ENCODE assay signal across 30 cellular contexts in the genomic region with DNA sequence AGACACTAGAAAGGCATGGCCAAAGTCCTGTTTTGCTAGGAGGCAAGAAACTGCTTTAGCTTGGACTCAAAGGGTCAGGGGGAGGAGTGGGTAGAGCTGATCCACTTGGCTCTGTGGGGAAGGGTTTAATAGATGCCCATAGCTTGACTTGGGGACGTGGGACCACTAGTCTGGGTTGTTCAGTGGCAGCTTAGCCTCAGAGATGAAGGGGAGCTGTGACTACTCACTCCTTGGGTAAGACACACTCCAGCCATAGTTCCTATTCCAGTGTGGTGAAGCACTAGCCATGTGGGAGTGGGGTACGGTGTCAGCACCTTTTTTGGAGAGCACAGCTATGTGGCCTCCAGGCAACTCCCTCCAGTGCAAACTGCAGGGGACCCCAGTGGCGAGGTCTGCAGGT.
"Had no signal": no experiment of that assay in that cellular context is flagged by ENCODE, and none has a peak within 500 bp of the region (broad histone marks: within the 10 kb centered on the region; RNA-seq: fewer than 3 reads in every experiment).

No MANE protein-coding gene starts in this region.

- H3K4me3 Mint-ChIP-seq: naive thymus-derived CD8-positive, alpha-beta T cell; natural killer cell treated with Interleukin-12 subunit alpha and Interleukin-12 subunit beta and Interleukin-15 and Interleukin-18, amount 100 ng/mL, for 72 hours; nephron progenitor cell; neural crest cell; stimulated activated effector memory CD8-positive, alpha-beta T cell treated with anti-CD3 and anti-CD28 coated beads, Interleukin-12 subunit alpha, Interleukin-12 subunit beta, amount 100 ng/mL, for 72 hours; stimulated activated naive CD8-positive, alpha-beta T cell treated with anti-CD3 and anti-CD28 coated beads, Interleukin-15, amount 100 ng/mL, for 72 hours; type B pancreatic cell had no signal

- H3K79me2 ChIP-seq: parathyroid adenoma had no signal

- DNase-seq: naive thymus-derived CD8-positive, alpha-beta T cell; nephron progenitor cell; nucleus accumbens; ovary; psoas muscle; right cardiac atrium; right lobe of liver; sigmoid colon; small intestine; stimulated activated CD4-positive, alpha-beta T cell treated with anti-CD3 and anti-CD28 coated beads, Interleukin-15, amount 100 ng/mL, for 24 hours; stimulated activated CD4-positive, alpha-beta T cell treated with anti-CD3 and anti-CD28 coated beads, Interleukin-2, amount 100 ng/mL, for 24 hours; stimulated activated CD4-positive, alpha-beta T cell treated with anti-CD3 and anti-CD28 coated beads, Interleukin-2, amount 100 ng/mL, for 48 hours; stimulated activated CD4-positive, alpha-beta T cell treated with anti-CD3 and anti-CD28 coated beads, Interleukin-4, amount 100 ng/mL, for 24 hours; stimulated activated naive CD4-positive, alpha-beta T cell; stimulated activated naive CD8-positive, alpha-beta T cell treated with anti-CD3 and anti-CD28 coated beads, Interleukin-15, amount 100 ng/mL, for 72 hours; stimulated activated naive CD8-positive, alpha-beta T cell treated with anti-CD3 and anti-CD28 coated beads, Interleukin-15, Interleukin-2, amounts not matched to agents 100 U/mL and 50 U/mL, for 24 hours; substantia nigra; testis; tibial artery; transverse colon; upper lobe of right lung; uterus had no signal

- H3K27me3 ChIP-seq: neutrophil, ovary, right lobe of liver, sigmoid colon, suprapubic skin, testis, tibial artery, transverse colon, upper lobe of right lung, uterus had no signal

- H3K36me3 Mint-ChIP-seq: stimulated activated effector memory CD8-positive, alpha-beta T cell treated with anti-CD3 and anti-CD28 coated beads, Interleukin-12 subunit alpha, Interleukin-12 subunit beta, amount 100 ng/mL, for 72 hours; type B pancreatic cell had no signal

- H3K27ac ChIP-seq: neutrophil, ovary, parathyroid adenoma, psoas muscle, right lobe of liver, sigmoid colon, suprapubic skin, testis, tibial artery, transverse colon, upper lobe of right lung, uterus had no signal

- H3K27me3 Mint-ChIP-seq: progenitor cell of endocrine pancreas, type B pancreatic cell had no signal

- H3K36me3 ChIP-seq: neutrophil, ovary, right lobe of liver, sigmoid colon, suprapubic skin, tibial artery, transverse colon, upper lobe of right lung, uterus had no signal

- H3K27ac Mint-ChIP-seq: natural killer cell treated with Interleukin-12 subunit alpha and Interleukin-12 subunit beta and Interleukin-15 and Interleukin-18, amount 100 ng/mL, for 72 hours; nephron progenitor cell; progenitor cell of endocrine pancreas; stimulated activated effector memory CD8-positive, alpha-beta T cell treated with anti-CD3 and anti-CD28 coated beads, Interleukin-12 subunit alpha, Interleukin-12 subunit beta, amount 100 ng/mL, for 72 hours; stimulated activated naive CD8-positive, alpha-beta T cell treated with anti-CD3 and anti-CD28 coated beads, Interleukin-15, amount 100 ng/mL, for 72 hours; type B pancreatic cell had no signal

- H3K4me1 Mint-ChIP-seq: nephron progenitor cell; neural crest cell; stimulated activated effector memory CD8-positive, alpha-beta T cell treated with anti-CD3 and anti-CD28 coated beads, Interleukin-12 subunit alpha, Interleukin-12 subunit beta, amount 100 ng/mL, for 72 hours; stimulated activated naive CD8-positive, alpha-beta T cell treated with anti-CD3 and anti-CD28 coated beads, Interleukin-15, amount 100 ng/mL, for 72 hours had no signal

- H2AFZ ChIP-seq: parathyroid adenoma had no signal

- H3K4me3 ChIP-seq: ovary, psoas muscle, right lobe of liver, sigmoid colon, suprapubic skin, testis, tibial artery, transverse colon, upper lobe of right lung, uterus had no signal

- ATAC-seq: naive thymus-derived CD8-positive, alpha-beta T cell; psoas muscle; right cardiac atrium; right lobe of liver; stimulated activated effector memory CD8-positive, alpha-beta T cell treated with anti-CD3 and anti-CD28 coated beads, Interleukin-12 subunit alpha, Interleukin-12 subunit beta, amount 100 ng/mL, for 72 hours; stimulated activated naive CD8-positive, alpha-beta T cell treated with anti-CD3 and anti-CD28 coated beads, Interleukin-15, amount 100 ng/mL, for 72 hours; stimulated activated naive CD8-positive, alpha-beta T cell treated with anti-CD3 and anti-CD28 coated beads, Interleukin-15, Interleukin-2, amounts not matched to agents 100 U/mL and 50 U/mL, for 24 hours; upper lobe of right lung had no signal

- H3K4me1 ChIP-seq: parathyroid adenoma, psoas muscle, right lobe of liver, sigmoid colon, suprapubic skin, testis, tibial artery, transverse colon, upper lobe of right lung, uterus had no signal

- H3K9me3 ChIP-seq: right lobe of liver, testis, uterus had no signal
